Comparison of ENCODE assay signal across 11 cellular contexts in genomic region chr6:83183082-83183828, GRCh38. TPM values are rescaled to one million over a fixed set of nuclear protein-coding genes. Genes with fewer than 3 reads are reported as not detected.
DNase-seq lines count a peak whose midpoint lies in the region; ATAC-seq and TF ChIP-seq lines count a peak whose summit lies in the region.
"Had no signal": no experiment of that assay in that cellular context is flagged by ENCODE, and none has a peak within 500 bp of the region (broad histone marks: within the 10 kb centered on the region; RNA-seq: fewer than 3 reads in every experiment).

No MANE protein-coding gene starts in this region.

- ATAC-seq in omental fat pad (ENCODE audit: low FRiP score) = peak; percentile 98
- ATAC-seq in HG03571 (IDR thresholded peaks at IDR 0.05; ENCODE audit: unreplicated experiment) = no peak
- ATAC-seq in GM18517 (IDR thresholded peaks at IDR 0.05; ENCODE audit: unreplicated experiment) = no peak

- no peak for TF ChIP-seq CTCF in omental fat pad (IDR thresholded peaks at IDR 0.05)

- no peak overlapping the region for H3K4me3 ChIP-seq in SJSA1

- H3K27me3 ChIP-seq in SJSA1 (replicated peaks) = no peaks in the 10 kb centered on the region

- peaks cover 88% of the 10 kb centered on the region for H3K36me3 ChIP-seq in SJSA1

- peaks cover 22% of the 10 kb centered on the region for H3K4me1 ChIP-seq in SJSA1 (replicated peaks)

- peak; percentile 91 for DNase-seq in Daoy (ENCODE audit: low read depth)
- peak; percentile 71 to 73 for DNase-seq in SJSA1 (ENCODE audit: low read depth in 1 of 2, low spot score in 2 of 2)
- DNase-seq in fibroblast of gingiva (ENCODE audit: low read depth) = peak; percentile 71
- DNase-seq in omental fat pad (ENCODE audit: low spot score) = peak; percentile 28
- DNase-seq in iPS-NIHi7 (ENCODE audit: extremely low spot score) = no peak
- no peak for DNase-seq in activated CD4-positive, CD25-positive, alpha-beta regulatory T cell treated with anti-CD3 and anti-CD28 coated beads, Interleukin-2, amount 50 U/mL, for 72 hours
- DNase-seq: activated CD4-positive, alpha-beta T cell treated with anti-CD3 and anti-CD28 coated beads, Interleukin-2, amount 10 ng/mL, durations not matched to agents 7 days and 5 days; NCI-H187 treated with DMSO at 0.1 percent for 48 hours; RPMI8226 had no signal

- no peaks in the 10 kb centered on the region for H3K9me3 ChIP-seq in SJSA1 (replicated peaks)

- H3K27ac ChIP-seq in SJSA1 = peak overlapping the region; percentile 36

RNA-seq across cellular contexts. Expression of gene PGM3, which starts 9.8 kb away (rescaled TPM):
- total RNA-seq in Daoy (2014; rRNA removed; shearing (Covaris generic)) = 59.8 and 77.3 TPM in 2 replicates
- 51.1 and 65.3 TPM in 2 replicates for total RNA-seq in SJSA1 (2014; rRNA removed; shearing (Covaris generic))
- 10 to 100 TPM; 22.5 to 81.3 (median 53.7) TPM for total RNA-seq in omental fat pad

RNA-seq across cellular contexts. Expression of gene RWDD2A, which starts 9.9 kb away (rescaled TPM):
- total RNA-seq in Daoy (2014; rRNA removed; shearing (Covaris generic)) = 0.97 and 2.6 TPM in 2 replicates
- total RNA-seq in SJSA1 (2014; rRNA removed; shearing (Covaris generic)) = 0.60 and 1.7 TPM in 2 replicates
- total RNA-seq in omental fat pad = 1 to 10 TPM; 1.8 to 4.8 (median 3.4) TPM

Comparison
In these comparisons a context has a peak if more than half of its experiments do, and no peak if none do; other contexts are left out.
1. DNase-seq: peak in Daoy (single experiment), SJSA1 (2 of 2), fibroblast of gingiva (single experiment) and omental fat pad (single experiment); none in iPS-NIHi7 (single experiment) and activated CD4-positive, CD25-positive, alpha-beta regulatory T cell treated with anti-CD3 and anti-CD28 coated beads, Interleukin-2, amount 50 U/mL, for 72 hours (single experiment).